10 cellular contexts compared by ENCODE assay signal in the genomic region with DNA sequence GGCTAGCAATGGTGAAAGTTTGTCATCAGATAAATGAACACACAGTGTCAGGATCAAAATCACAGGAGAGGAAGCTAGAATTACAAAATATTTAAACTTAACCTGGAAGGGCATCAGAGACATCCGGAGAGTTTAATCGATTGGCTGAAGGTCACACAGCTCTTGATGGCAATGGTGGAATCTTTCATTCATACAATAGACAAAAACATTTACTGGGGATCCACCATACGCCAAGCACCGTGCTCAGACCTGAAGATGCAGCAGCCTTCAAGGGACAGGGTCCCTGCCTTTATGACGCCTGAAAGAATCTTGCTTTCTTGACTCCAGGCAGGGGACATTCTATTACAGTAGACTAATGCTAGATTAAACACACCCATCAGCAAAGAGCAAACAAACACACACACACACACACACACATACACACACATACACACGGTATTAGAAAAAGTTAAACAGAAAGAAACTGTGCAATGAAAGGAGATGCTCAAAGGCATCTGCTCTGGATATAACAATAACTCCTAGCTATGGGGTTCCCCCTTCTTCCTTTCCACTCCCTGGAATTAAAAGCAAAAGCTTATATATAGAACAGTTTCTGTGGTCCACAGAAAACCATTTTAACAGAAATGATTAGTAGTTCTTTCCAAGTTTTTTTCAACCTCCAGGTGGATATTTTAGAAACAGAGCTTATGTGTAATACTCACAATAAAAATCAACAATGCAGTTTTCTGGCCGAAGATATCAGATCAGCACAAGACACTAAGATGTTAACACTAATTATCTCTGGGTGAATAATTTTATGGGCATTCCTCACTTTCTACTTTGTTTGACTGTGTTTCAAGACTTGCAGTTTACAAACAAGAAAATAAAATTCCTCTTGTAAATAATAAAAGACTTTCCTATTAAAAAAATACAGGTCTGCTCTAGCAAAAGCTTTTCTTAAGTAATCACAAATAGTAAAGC.
DNase-seq lines count a peak whose midpoint lies in the region; ATAC-seq and TF ChIP-seq lines count a peak whose summit lies in the region.
"Had no signal": no experiment of that assay in that cellular context is flagged by ENCODE, and none has a peak within 500 bp of the region (broad histone marks: within the 10 kb centered on the region; RNA-seq: fewer than 3 reads in every experiment).

No MANE protein-coding gene starts in this region.

- peak overlapping the region; percentile 51 for H3K4me3 Mint-ChIP-seq in activated naive CD4-positive, alpha-beta T cell treated with anti-CD3 and anti-CD28 coated beads, Interleukin-2, amount 50 U/mL, for 24 hours
- no peak overlapping the region for H3K4me3 Mint-ChIP-seq in activated naive CD4-positive, alpha-beta T cell treated with anti-CD3 and anti-CD28 coated beads, Interleukin-2, amount 10 ng/mL, durations not matched to agents 7 days and 5 days
- no peak overlapping the region for H3K4me3 Mint-ChIP-seq in activated T-helper 2 cell treated with anti-CD3 and anti-CD28 coated beads, Interferon-gamma antibody, Interleukin-2, Interleukin-4, amounts not matched to agents 10 μg/mL and 5 μg/mL and 100 μg/mL, durations not matched to agents 14 hours and 24 hours and 36 hours (ENCODE audit: low read depth)
- H3K4me3 Mint-ChIP-seq in type B pancreatic cell: no peak overlapping the region

- CTCF ChIA-PET in activated naive CD4-positive, alpha-beta T cell treated with anti-CD3 and anti-CD28 coated beads, Interleukin-2, amount 10 ng/mL, durations not matched to agents 7 days and 5 days (lab: Charles Lee): interaction anchor here (1.1 to 1.4 kb wide), 4 partner anchors 9 to 215 kb away, joined by 3 to 7 read pairs (median 4); no protein-coding TSS in a partner anchor

- H3K27ac Mint-ChIP-seq in activated naive CD4-positive, alpha-beta T cell treated with anti-CD3 and anti-CD28 coated beads, Interleukin-2, amount 50 U/mL, for 24 hours: peak overlapping the region; percentile 97
- H3K27ac Mint-ChIP-seq in activated naive CD4-positive, alpha-beta T cell treated with anti-CD3 and anti-CD28 coated beads, Interleukin-2, amount 10 ng/mL, durations not matched to agents 7 days and 5 days: no peak overlapping the region
- peak overlapping the region; percentile 78 for H3K27ac Mint-ChIP-seq in activated T-helper 2 cell treated with anti-CD3 and anti-CD28 coated beads, Interferon-gamma antibody, Interleukin-2, Interleukin-4, amounts not matched to agents 10 μg/mL and 5 μg/mL and 100 μg/mL, durations not matched to agents 14 hours and 24 hours and 36 hours
- H3K27ac Mint-ChIP-seq in type B pancreatic cell: no peak overlapping the region

- H3K9me3 ChIP-seq in upper lobe of right lung: no peaks in the 10 kb centered on the region

- H3K27ac ChIP-seq in upper lobe of right lung: no peak overlapping the region

- peak; percentile 56 for ATAC-seq in upper lobe of right lung

- intact Hi-C loops in activated T-helper 2 cell treated with anti-CD3 and anti-CD28 coated beads, Interferon-gamma antibody, Interleukin-2, Interleukin-4, amounts not matched to agents 10 μg/mL and 5 μg/mL and 100 μg/mL, durations not matched to agents 14 hours and 24 hours and 36 hours (cut with micrococcal nuclease): loop anchor here (1.0 to 2.0 kb wide), 2 partner anchors 14 to 31 kb away; no protein-coding TSS in a partner anchor
- intact Hi-C loops in upper lobe of right lung (cut with DNase I): no loop called here

- TF ChIP-seq CTCF in upper lobe of right lung (IDR thresholded peaks at IDR 0.05) (no peak), type B pancreatic cell (conservative IDR thresholded peaks at IDR 0.05) (no peak)

- peaks cover 5% of the 10 kb centered on the region for H3K9me3 Mint-ChIP-seq in activated naive CD4-positive, alpha-beta T cell treated with anti-CD3 and anti-CD28 coated beads, Interleukin-2, amount 50 U/mL, for 24 hours
- peaks cover 2% of the 10 kb centered on the region for H3K9me3 Mint-ChIP-seq in activated naive CD4-positive, alpha-beta T cell treated with anti-CD3 and anti-CD28 coated beads, Interleukin-2, amount 10 ng/mL, durations not matched to agents 7 days and 5 days
- peaks cover 11% of the 10 kb centered on the region for H3K9me3 Mint-ChIP-seq in activated T-helper 2 cell treated with anti-CD3 and anti-CD28 coated beads, Interferon-gamma antibody, Interleukin-2, Interleukin-4, amounts not matched to agents 10 μg/mL and 5 μg/mL and 100 μg/mL, durations not matched to agents 14 hours and 24 hours and 36 hours
- H3K9me3 Mint-ChIP-seq in type B pancreatic cell: no peaks in the 10 kb centered on the region

- no peaks in the 10 kb centered on the region for H3K36me3 ChIP-seq in upper lobe of right lung

- peaks cover 32% of the 10 kb centered on the region for H3K4me1 ChIP-seq in upper lobe of right lung

- DNase-seq in activated naive CD4-positive, alpha-beta T cell treated with anti-CD3 and anti-CD28 coated beads, Interleukin-2, amount 10 ng/mL, durations not matched to agents 7 days and 5 days: no peak
- no peak for DNase-seq in activated T-helper 2 cell treated with anti-CD3 and anti-CD28 coated beads, Interferon-gamma antibody, Interleukin-2, Interleukin-4, amounts not matched to agents 10 μg/mL and 5 μg/mL and 100 μg/mL, durations not matched to agents 14 hours and 24 hours and 36 hours (ENCODE audit: low spot score)
- peak; percentile 28 for DNase-seq in kidney glomerular epithelial cell (lab: John Stamatoyannopoulos, UW)
- no peak for DNase-seq in upper lobe of right lung
- DNase-seq in NCI-H1417 (lab: John Stamatoyannopoulos, UW): no peak
- no peak for DNase-seq in NCI-H128 (lab: John Stamatoyannopoulos, UW; ENCODE audit: unreplicated experiment)
- no peak for DNase-seq in type B pancreatic cell (ENCODE audit: extremely low spot score, unreplicated experiment)
- DNase-seq: activated CD8-positive, alpha-beta memory T cell treated with anti-CD3 and anti-CD28 coated beads, Interleukin-2, amount 50 U/mL, for 48 hours; NCI-H1105 had no signal

- H3K4me3 ChIP-seq in upper lobe of right lung: no peak overlapping the region

- no peaks in the 10 kb centered on the region for H3K27me3 Mint-ChIP-seq in activated naive CD4-positive, alpha-beta T cell treated with anti-CD3 and anti-CD28 coated beads, Interleukin-2, amount 50 U/mL, for 24 hours
- no peaks in the 10 kb centered on the region for H3K27me3 Mint-ChIP-seq in activated naive CD4-positive, alpha-beta T cell treated with anti-CD3 and anti-CD28 coated beads, Interleukin-2, amount 10 ng/mL, durations not matched to agents 7 days and 5 days
- H3K27me3 Mint-ChIP-seq in activated T-helper 2 cell treated with anti-CD3 and anti-CD28 coated beads, Interferon-gamma antibody, Interleukin-2, Interleukin-4, amounts not matched to agents 10 μg/mL and 5 μg/mL and 100 μg/mL, durations not matched to agents 14 hours and 24 hours and 36 hours (ENCODE audit: low read depth): no peaks in the 10 kb centered on the region
- no peaks in the 10 kb centered on the region for H3K27me3 Mint-ChIP-seq in type B pancreatic cell

- peaks cover 14% of the 10 kb centered on the region for H3K36me3 Mint-ChIP-seq in activated naive CD4-positive, alpha-beta T cell treated with anti-CD3 and anti-CD28 coated beads, Interleukin-2, amount 50 U/mL, for 24 hours
- peaks cover 28% of the 10 kb centered on the region for H3K36me3 Mint-ChIP-seq in activated naive CD4-positive, alpha-beta T cell treated with anti-CD3 and anti-CD28 coated beads, Interleukin-2, amount 10 ng/mL, durations not matched to agents 7 days and 5 days
- peaks cover 35% of the 10 kb centered on the region for H3K36me3 Mint-ChIP-seq in activated T-helper 2 cell treated with anti-CD3 and anti-CD28 coated beads, Interferon-gamma antibody, Interleukin-2, Interleukin-4, amounts not matched to agents 10 μg/mL and 5 μg/mL and 100 μg/mL, durations not matched to agents 14 hours and 24 hours and 36 hours (ENCODE audit: low read depth)
- no peaks in the 10 kb centered on the region for H3K36me3 Mint-ChIP-seq in type B pancreatic cell

- H3K4me1 Mint-ChIP-seq in activated naive CD4-positive, alpha-beta T cell treated with anti-CD3 and anti-CD28 coated beads, Interleukin-2, amount 50 U/mL, for 24 hours: peaks cover 86% of the 10 kb centered on the region
- H3K4me1 Mint-ChIP-seq in activated naive CD4-positive, alpha-beta T cell treated with anti-CD3 and anti-CD28 coated beads, Interleukin-2, amount 10 ng/mL, durations not matched to agents 7 days and 5 days: peaks cover 47% of the 10 kb centered on the region
- H3K4me1 Mint-ChIP-seq in activated T-helper 2 cell treated with anti-CD3 and anti-CD28 coated beads, Interferon-gamma antibody, Interleukin-2, Interleukin-4, amounts not matched to agents 10 μg/mL and 5 μg/mL and 100 μg/mL, durations not matched to agents 14 hours and 24 hours and 36 hours (ENCODE audit: low read depth): peaks cover 59% of the 10 kb centered on the region
- H3K4me1 Mint-ChIP-seq in type B pancreatic cell (ENCODE audit: unreplicated experiment): peaks cover 6% of the 10 kb centered on the region

- no peaks in the 10 kb centered on the region for H3K27me3 ChIP-seq in upper lobe of right lung

Comparison
In these comparisons a context has a peak if more than half of its experiments do, and no peak if none do; other contexts are left out.
1. H3K27ac Mint-ChIP-seq: peak in activated naive CD4-positive, alpha-beta T cell treated with anti-CD3 and anti-CD28 coated beads, Interleukin-2, amount 50 U/mL, for 24 hours (single experiment) and activated T-helper 2 cell treated with anti-CD3 and anti-CD28 coated beads, Interferon-gamma antibody, Interleukin-2, Interleukin-4, amounts not matched to agents 10 μg/mL and 5 μg/mL and 100 μg/mL, durations not matched to agents 14 hours and 24 hours and 36 hours (single experiment); none in activated naive CD4-positive, alpha-beta T cell treated with anti-CD3 and anti-CD28 coated beads, Interleukin-2, amount 10 ng/mL, durations not matched to agents 7 days and 5 days (single experiment) and type B pancreatic cell (single experiment).